1 cellular context compared by ENCODE assay signal in genomic region chr17:2940352-2940751, GRCh38.
TF ChIP-seq lines count a peak whose summit lies in the region.

No MANE protein-coding gene starts in this region.

TF ChIP-seq in HepG2, 621 proteins besides CTCF, POLR2A, EP300 and RAD21 (continued from another document):
- TF ChIP-seq ZBTB40 (IDR thresholded peaks at IDR 0.05) (no peak), ZBTB40 (CRISPR knock-in tag; IDR thresholded peaks at IDR 0.05) (no peak), HNRNPL (IDR thresholded peaks at IDR 0.05; ENCODE audit: low read depth, low read length) (0 out of 2 replicates have a peak, but pooled peaks have one; percentile 49), MED13 (CRISPR knock-in tag; IDR thresholded peaks at IDR 0.05) (no peak), RFX1 (IDR thresholded peaks at IDR 0.05) (peak; percentile 26; the same call in 1 of the 2 replicates), SAP130 (CRISPR knock-in tag; IDR thresholded peaks at IDR 0.05; ENCODE audit: low read depth) (peak; percentile 20; the same call in 1 of the 2 replicates)
